In the genomic region with DNA sequence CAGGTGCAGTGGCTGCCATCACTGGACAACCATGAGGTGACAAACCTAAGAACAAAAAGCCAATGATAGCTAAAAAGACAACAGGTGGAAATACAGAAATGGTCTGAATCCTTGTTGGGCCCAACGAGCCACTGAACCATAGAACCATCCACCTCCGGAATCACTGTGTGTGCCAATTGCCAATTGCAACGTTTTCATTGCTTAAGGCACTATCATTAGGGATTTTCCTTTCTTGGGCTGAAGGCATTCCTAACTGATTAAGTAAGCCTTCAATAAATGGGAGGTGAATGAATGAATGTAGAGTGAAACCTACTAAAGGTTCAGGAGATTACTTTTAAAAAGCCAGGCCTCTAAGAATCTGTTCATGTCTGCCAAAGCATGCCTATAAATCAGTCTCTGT, we compare ENCODE assay signal across 12 cellular contexts. TPM values are rescaled to one million over a fixed set of nuclear protein-coding genes. Genes with fewer than 3 reads are reported as not detected.
DNase-seq lines count a peak whose midpoint lies in the region; ATAC-seq and TF ChIP-seq lines count a peak whose summit lies in the region.
"Had no signal": no experiment of that assay in that cellular context is flagged by ENCODE, and none has a peak within 500 bp of the region (broad histone marks: within the 10 kb centered on the region; RNA-seq: fewer than 3 reads in every experiment).

No MANE protein-coding gene starts in this region.

- no peak overlapping the region for H3K27ac Mint-ChIP-seq in activated naive CD8-positive, alpha-beta T cell treated with anti-CD3 and anti-CD28 coated beads, Interleukin-2, amount 50 U/mL, for 24 hours
- H3K27ac Mint-ChIP-seq in T-cell: no peak overlapping the region
- H3K27ac Mint-ChIP-seq: naive thymus-derived CD4-positive, alpha-beta T cell had no signal

- no peaks in the 10 kb centered on the region for H3K27me3 ChIP-seq in RWPE2 (ENCODE audit: insufficient read depth, poor library complexity, severe bottlenecking)
- no peaks in the 10 kb centered on the region for H3K27me3 ChIP-seq in esophagus muscularis mucosa
- H3K27me3 ChIP-seq in psoas muscle (ENCODE audit: insufficient read depth in 3 of 3, low read length in 2 of 3): no peaks in the 10 kb centered on the region

- H3K9me3 Mint-ChIP-seq in activated naive CD8-positive, alpha-beta T cell treated with anti-CD3 and anti-CD28 coated beads, Interleukin-2, amount 50 U/mL, for 24 hours: no peaks in the 10 kb centered on the region
- no peaks in the 10 kb centered on the region for H3K9me3 Mint-ChIP-seq in T-cell

- WGBS in esophagus muscularis mucosa: 45% methylated on average over 3 of the region's 3 CpGs
- 28 to 38% (median 33%) methylated on average over 3 of the region's 3 CpGs for WGBS in psoas muscle, 3 donors

- no peak for TF ChIP-seq POLR2A in esophagus muscularis mucosa (IDR thresholded peaks at IDR 0.05; ENCODE audit: low read depth)

- H3K27me3 Mint-ChIP-seq in activated naive CD8-positive, alpha-beta T cell treated with anti-CD3 and anti-CD28 coated beads, Interleukin-2, amount 50 U/mL, for 24 hours: no peaks in the 10 kb centered on the region
- no peaks in the 10 kb centered on the region for H3K27me3 Mint-ChIP-seq in T-cell

- CTCF ChIA-PET in T-cell (lab: Charles Lee): no interaction called here

- POLR2A ChIA-PET in T-cell (lab: Charles Lee): interaction anchor here in 1 of 2 donors (0.6 kb wide), 1 partner anchor 13 kb away, joined by 4 read pairs; no protein-coding TSS in a partner anchor

- ATAC-seq in RWPE2 (ENCODE audit: low read depth) (peak; percentile 28; the same call in 2 of the 3 replicates), psoas muscle (no peak), HG03521 (IDR thresholded peaks at IDR 0.05; ENCODE audit: unreplicated experiment) (no peak), T-cell (replicated peaks in 1 of 4) (no peak)
- ATAC-seq in activated naive CD8-positive, alpha-beta T cell treated with anti-CD3 and anti-CD28 coated beads, Interleukin-2, amount 50 U/mL, for 24 hours: no peak
- ATAC-seq: naive thymus-derived CD4-positive, alpha-beta T cell had no signal

- H3K9me3 ChIP-seq in RWPE2 (ENCODE audit: severe bottlenecking): no peaks in the 10 kb centered on the region
- no peaks in the 10 kb centered on the region for H3K9me3 ChIP-seq in esophagus muscularis mucosa
- H3K9me3 ChIP-seq in psoas muscle: no peaks in the 10 kb centered on the region
- H3K9me3 ChIP-seq: Caco-2 had no signal

- TF ChIP-seq CTCF in RWPE2 (IDR thresholded peaks at IDR 0.05; ENCODE audit: poor library complexity, severe bottlenecking) (no peak), esophagus muscularis mucosa (IDR thresholded peaks at IDR 0.05) (no peak), psoas muscle (IDR thresholded peaks at IDR 0.05) (no peak)

- no peak overlapping the region for H3K4me3 ChIP-seq in RWPE2 (ENCODE audit: severe bottlenecking)
- H3K4me3 ChIP-seq in esophagus muscularis mucosa: no peak overlapping the region
- H3K4me3 ChIP-seq in psoas muscle: no peak overlapping the region

- intact Hi-C loops in esophagus muscularis mucosa (cut with DNase I) (no loop called here), psoas muscle (cut with DNase I) (loop anchor here in 1 of 2 donors (5.0 kb wide), 1 partner anchor 63 kb away; no protein-coding TSS in a partner anchor)

- no peak for TF ChIP-seq EP300 in esophagus muscularis mucosa (IDR thresholded peaks at IDR 0.05)

- H3K36me3 Mint-ChIP-seq in activated naive CD8-positive, alpha-beta T cell treated with anti-CD3 and anti-CD28 coated beads, Interleukin-2, amount 50 U/mL, for 24 hours (ENCODE audit: low read depth): peaks cover 4% of the 10 kb centered on the region
- no peaks in the 10 kb centered on the region for H3K36me3 Mint-ChIP-seq in T-cell

- no peak overlapping the region for H3K4me3 Mint-ChIP-seq in activated naive CD8-positive, alpha-beta T cell treated with anti-CD3 and anti-CD28 coated beads, Interleukin-2, amount 50 U/mL, for 24 hours
- H3K4me3 Mint-ChIP-seq in T-cell: no peak overlapping the region

- peak overlapping the region; percentile 84 for H3K27ac ChIP-seq in RWPE2 (ENCODE audit: poor library complexity, severe bottlenecking)
- H3K27ac ChIP-seq in esophagus muscularis mucosa (replicated peaks in 1 of 4): peak overlapping the region; percentile 74 to 95 (median 90)
- peak overlapping the region; percentile 31 for H3K27ac ChIP-seq in psoas muscle

- peaks cover 58% of the 10 kb centered on the region for H3K4me1 ChIP-seq in RWPE2 (ENCODE audit: insufficient read depth, poor library complexity, severe bottlenecking)
- peaks cover 48 to 87% (median 86%) of the 10 kb centered on the region in 4 donors for H3K4me1 ChIP-seq in esophagus muscularis mucosa
- peaks cover 50% of the 10 kb centered on the region for H3K4me1 ChIP-seq in psoas muscle

- H3K4me1 Mint-ChIP-seq in activated naive CD8-positive, alpha-beta T cell treated with anti-CD3 and anti-CD28 coated beads, Interleukin-2, amount 50 U/mL, for 24 hours: peaks cover 27% of the 10 kb centered on the region
- H3K4me1 Mint-ChIP-seq in T-cell: peaks cover 22 to 25% (median 24%) of the 10 kb centered on the region in 3 donors

- DNase-seq in EL (peak; percentile 80), RWPE2 (ENCODE audit: low spot score) (no peak), esophagus muscularis mucosa (ENCODE audit: extremely low spot score) (no peak), psoas muscle (no peak), NCI-H2196 treated with DMSO at 0.1 percent for 48 hours (lab: John Stamatoyannopoulos, UW; ENCODE audit: unreplicated experiment) (no peak), T-cell (no peak)
- no peak for DNase-seq in activated naive CD8-positive, alpha-beta T cell treated with anti-CD3 and anti-CD28 coated beads, Interleukin-2, amount 50 U/mL, for 24 hours
- DNase-seq: Caco-2; naive thymus-derived CD4-positive, alpha-beta T cell; T-helper 9 cell had no signal

- H3K36me3 ChIP-seq in RWPE2 (ENCODE audit: low read depth) (peaks cover 7% of the 10 kb centered on the region), esophagus muscularis mucosa (no peaks in the 10 kb centered on the region), psoas muscle (ENCODE audit: insufficient read depth in 1 of 2, low read depth in 1 of 2) (no peaks in the 10 kb centered on the region)

RNA-seq across cellular contexts. Expression of gene USP31, which starts 3.6 kb away (rescaled TPM):
- total RNA-seq in esophagus muscularis mucosa: 10 to 100 TPM; 18.9 to 29.1 (median 23.3) TPM
- total RNA-seq in psoas muscle: 10 to 100 TPM in 3 of 4 donors, 1 to 10 TPM in 1; 9.5 to 19.6 (median 16.2) TPM
- 10 to 100 TPM in 2 of 3 donors, 1 to 10 TPM in 1; 7.7 to 21.5 (median 16.4) TPM for polyA plus RNA-seq in psoas muscle
- total RNA-seq in T-cell: 1 to 10 TPM; 4.1 to 6.4 (median 5.6) TPM

RNA-seq across cellular contexts. Expression of gene SCNN1G, which starts 36.9 kb away (rescaled TPM):
- under 1 TPM in 2 of 4 donors, not detected in 2; 0.06 to 0.34 TPM for total RNA-seq in esophagus muscularis mucosa
- not detected for total RNA-seq in psoas muscle
- polyA plus RNA-seq in psoas muscle: under 1 TPM in 2 of 3 donors, not detected in 1; 0.01 to 0.08 TPM
- not detected for total RNA-seq in T-cell
- total RNA-seq: Caco-2; cardiac septum; naive thymus-derived CD4-positive, alpha-beta T cell had no signal
- polyA plus RNA-seq: naive thymus-derived CD4-positive, alpha-beta T cell had no signal

Comparison
In these comparisons a context has a peak if more than half of its experiments do, and no peak if none do; other contexts are left out.
1. H3K27ac ChIP-seq: peak in every context shown above with its lines; median percentile 90 in esophagus muscularis mucosa; 84 in RWPE2; 31 in psoas muscle.